ENCODE assay signal across 7 cellular contexts in the genomic region with DNA sequence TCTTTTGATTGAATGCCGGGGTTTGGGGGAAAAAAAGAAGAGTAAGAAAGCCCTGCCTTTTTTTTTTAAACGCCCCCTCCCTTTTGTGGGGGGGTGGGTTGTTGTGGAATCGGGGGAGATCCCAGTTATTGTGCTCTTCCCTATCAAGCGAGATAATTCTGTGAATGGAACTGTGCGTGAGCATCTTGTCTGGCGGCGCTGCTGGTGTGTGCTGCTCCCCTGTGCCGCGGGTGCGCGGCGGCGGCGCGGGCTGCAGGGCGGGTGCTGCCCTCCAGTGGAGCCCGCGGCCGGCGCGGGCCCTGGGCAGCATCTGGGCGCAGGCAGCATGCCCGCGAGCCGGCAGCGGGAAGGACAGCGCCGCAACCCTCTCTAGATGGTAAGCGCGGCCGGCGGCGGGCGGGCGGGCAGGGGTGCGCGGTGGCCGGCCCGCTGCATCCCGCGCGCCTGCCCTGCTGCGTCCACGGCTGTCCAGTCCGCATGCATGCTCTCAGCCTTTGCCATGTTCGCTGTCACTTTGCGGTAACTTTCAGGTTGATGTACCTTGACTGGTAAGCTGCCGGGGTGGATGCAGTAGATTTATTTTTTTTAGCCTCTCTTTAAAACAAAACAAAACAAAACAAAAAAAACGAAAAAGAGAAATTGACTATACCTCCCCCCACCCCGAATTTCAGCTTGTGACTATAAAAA.
DNase-seq lines count a peak whose midpoint lies in the region; ATAC-seq, FAIRE-seq and TF ChIP-seq lines count a peak whose summit lies in the region.

No MANE protein-coding gene starts in this region.

- H3K4me1 ChIP-seq in left lung, result peaks cover 0 to 24% of the 10 kb centered on the region in 2 donors

- H3K36me3 ChIP-seq in left lung, result no peaks in the 10 kb centered on the region

- H3K27ac ChIP-seq in left lung, result no peak overlapping the region

- DNase-seq in GM12891 (ENCODE audit: insufficient read length, low spot score), result peak; percentile 27
- DNase-seq in NCI-H2029 (lab: John Stamatoyannopoulos, UW), result peak; percentile 26
- peak; percentile 5 to 11 for DNase-seq in activated CD4-positive, alpha-beta T cell treated with anti-CD3 and anti-CD28 coated beads for 4 hours
- peak; percentile 55 for DNase-seq in dedifferentiated amniotic fluid mesenchymal stem cell (ENCODE audit: extremely low spot score)
- DNase-seq in left lung, result peak; percentile 59 to 94
- peak; percentile 2 to 45 for DNase-seq in stimulated activated CD4-positive, alpha-beta T cell treated with anti-CD3 and anti-CD28 coated beads, Interleukin-1b, Interleukin-23, amount 100 ng/mL, for 4 hours (ENCODE audit: low read depth in 2 of 2)

- intact Hi-C loops in left lung (cut with DNase I), result loop anchor here in 1 of 2 donors (10.0 kb wide), 2 partner anchors 172 to 402 kb away; partner anchors contain the start of gene TCF7L2

- FAIRE-seq in GM12891 (lab: Jason Lieb, UNC), result no peak

- peak overlapping the region; percentile 12 to 13 for H3K4me3 ChIP-seq in left lung

- TF ChIP-seq CTCF in left lung (IDR thresholded peaks at IDR 0.05), result peak; percentile 63 to 75

- H3K9me3 ChIP-seq in left lung, result no peaks in the 10 kb centered on the region

- ATAC-seq in left lung (peak; percentile 100), GM21447 (IDR thresholded peaks at IDR 0.05; ENCODE audit: unreplicated experiment) (no peak)

- peaks cover 0 to 16% of the 10 kb centered on the region in 2 donors for H3K27me3 ChIP-seq in left lung

- TF ChIP-seq POLR2A in GM12891 (IDR thresholded peaks at IDR 0.05; ENCODE audit: low read depth, low read length), result no peak

TF ChIP-seq in GM12891, 5 proteins besides CTCF, POLR2A, EP300 and RAD21:
- no peak for TF ChIP-seq SPI1 (IDR thresholded peaks at IDR 0.05; ENCODE audit: low read depth, low read length)
- TF ChIP-seq POU2F2 (IDR thresholded peaks at IDR 0.05; ENCODE audit: low read depth, low read length), result no peak
- TF ChIP-seq POLR2AphosphoS5 (IDR thresholded peaks at IDR 0.05; ENCODE audit: low read depth, low read length), result no peak
- TF ChIP-seq TAF1 (IDR thresholded peaks at IDR 0.05; ENCODE audit: low read depth, low read length), result no peak
- no peak for TF ChIP-seq PAX5 (IDR thresholded peaks at IDR 0.05; ENCODE audit: insufficient read depth, low read length, severe bottlenecking)

Comparison
In these comparisons a context has a peak if more than half of its experiments do, and no peak if none do; other contexts are left out.
1. DNase-seq: peak in every context shown above with its lines; median percentile 76 in left lung; 55 in dedifferentiated amniotic fluid mesenchymal stem cell; 27 in GM12891; 26 in NCI-H2029; 24 in stimulated activated CD4-positive, alpha-beta T cell treated with anti-CD3 and anti-CD28 coated beads, Interleukin-1b, Interleukin-23, amount 100 ng/mL, for 4 hours; 8 in activated CD4-positive, alpha-beta T cell treated with anti-CD3 and anti-CD28 coated beads for 4 hours.